15 cellular contexts compared by ENCODE assay signal in the genomic region with DNA sequence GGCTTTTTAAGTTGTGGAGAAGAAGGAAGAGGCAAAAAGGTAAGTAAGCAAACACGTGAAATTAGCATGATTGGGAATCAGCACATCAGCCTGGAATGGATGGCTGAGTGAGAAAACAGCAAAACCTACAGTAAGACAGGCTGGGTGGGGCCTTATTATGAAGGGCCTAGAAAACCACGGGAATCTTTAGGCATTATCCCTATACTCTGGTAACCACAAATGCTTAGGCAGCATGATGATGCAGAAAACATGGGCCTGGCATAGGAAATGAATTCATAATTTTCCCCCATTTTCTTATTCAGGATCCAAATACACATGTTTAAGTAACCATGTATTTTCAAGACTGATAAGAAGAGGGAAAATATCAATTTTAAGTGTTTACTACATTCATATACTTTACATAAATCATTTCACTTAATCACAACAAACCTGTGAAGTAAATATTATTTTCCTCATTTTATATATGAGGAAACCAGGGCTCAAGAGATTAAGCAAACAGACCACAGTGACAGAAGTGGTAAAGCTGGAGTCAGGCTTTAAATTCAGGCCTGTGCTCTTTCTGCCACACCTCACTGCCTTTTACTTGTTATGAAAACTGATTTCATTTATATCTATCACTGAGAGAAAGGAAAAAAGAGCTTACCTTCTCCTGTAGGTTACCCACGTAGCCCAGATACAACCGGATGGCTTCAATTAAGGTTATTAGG. TPM values are rescaled to one million over a fixed set of nuclear protein-coding genes. Genes with fewer than 3 reads are reported as not detected.
DNase-seq lines count a peak whose midpoint lies in the region; ATAC-seq and TF ChIP-seq lines count a peak whose summit lies in the region.
"Had no signal": no experiment of that assay in that cellular context is flagged by ENCODE, and none has a peak within 500 bp of the region (broad histone marks: within the 10 kb centered on the region; RNA-seq: fewer than 3 reads in every experiment).

No MANE protein-coding gene starts in this region.

- H3K4me1 ChIP-seq in mucosa of stomach (ENCODE audit: control insufficient read depth, insufficient read depth, low read length) (peaks cover 10% of the 10 kb centered on the region), psoas muscle (peaks cover 6% of the 10 kb centered on the region)

- H3K36me3 ChIP-seq in mucosa of stomach (ENCODE audit: control insufficient read depth, insufficient read depth, low read length) (no peaks in the 10 kb centered on the region), psoas muscle (ENCODE audit: insufficient read depth in 1 of 2, low read depth in 1 of 2) (no peaks in the 10 kb centered on the region)
- H3K36me3 ChIP-seq: transverse colon had no signal

- no peak for TF ChIP-seq CTCF in psoas muscle (IDR thresholded peaks at IDR 0.05)

- H3K4me3 ChIP-seq in mucosa of stomach (ENCODE audit: low read length) = no peak overlapping the region
- no peak overlapping the region for H3K4me3 ChIP-seq in psoas muscle
- H3K4me3 ChIP-seq: transverse colon had no signal

- 75 to 90% (median 88%) methylated on average over 4 of the region's 4 CpGs for WGBS in psoas muscle, 3 donors

- DNase-seq in NCI-H1417 (lab: John Stamatoyannopoulos, UW) (peak; percentile 18 to 59 (median 21)), NCI-H1417 treated with DMSO at 0.1 percent for 48 hours (lab: John Stamatoyannopoulos, UW) (no peak), NCI-H226 (peak; percentile 12), NCI-H146 treated with DMSO at 0.1 percent for 48 hours (lab: John Stamatoyannopoulos, UW; ENCODE audit: unreplicated experiment) (no peak), psoas muscle (no peak)
- DNase-seq in central memory CD8-positive, alpha-beta T cell (ENCODE audit: low spot score in 2 of 2) = no peak
- DNase-seq: activated gamma-delta T cell treated with Interleukin-2 at 50 U/mL for 16 hours; central memory CD4-positive, alpha-beta T cell; DMS 273 treated with DMSO at 0.1 percent for 48 hours; midbrain; NCI-H446; stimulated activated CD8-positive, alpha-beta memory T cell treated with anti-CD3 and anti-CD28 coated beads, Interleukin-4, amount 100 ng/mL, for 48 hours; transverse colon had no signal

- intact Hi-C loops in psoas muscle (cut with DNase I) = no loop called here

- no peaks in the 10 kb centered on the region for H3K9me3 Mint-ChIP-seq in central memory CD8-positive, alpha-beta T cell

- H3K27ac Mint-ChIP-seq in central memory CD8-positive, alpha-beta T cell (ENCODE audit: low read depth) = peak overlapping the region; percentile 3

- H3K4me3 Mint-ChIP-seq in central memory CD8-positive, alpha-beta T cell = no peak overlapping the region

- ATAC-seq in central memory CD8-positive, alpha-beta T cell (replicated peaks; ENCODE audit: extremely low read depth, poor library complexity, severe bottlenecking) = no peak
- ATAC-seq in GM19351 (IDR thresholded peaks at IDR 0.05; ENCODE audit: unreplicated experiment) (no peak), psoas muscle (no peak)

- H3K27ac ChIP-seq in psoas muscle = no peak overlapping the region
- H3K27ac ChIP-seq: transverse colon had no signal

- H3K27me3 Mint-ChIP-seq in central memory CD8-positive, alpha-beta T cell = no peaks in the 10 kb centered on the region

- no peaks in the 10 kb centered on the region for H3K27me3 ChIP-seq in mucosa of stomach (ENCODE audit: control insufficient read depth, insufficient read depth, low read length)
- no peaks in the 10 kb centered on the region for H3K27me3 ChIP-seq in psoas muscle (ENCODE audit: insufficient read depth in 3 of 3, low read length in 2 of 3)
- H3K27me3 ChIP-seq: transverse colon had no signal

- peak overlapping the region; percentile 48 for H3K9ac ChIP-seq in mucosa of stomach (ENCODE audit: low read length)

- H3K4me1 Mint-ChIP-seq in central memory CD8-positive, alpha-beta T cell = peaks cover 12% of the 10 kb centered on the region

- H3K9me3 ChIP-seq in mucosa of stomach (ENCODE audit: control insufficient read depth, low read length) (no peaks in the 10 kb centered on the region), psoas muscle (no peaks in the 10 kb centered on the region)
- H3K9me3 ChIP-seq: transverse colon had no signal

- H3K36me3 Mint-ChIP-seq in central memory CD8-positive, alpha-beta T cell (ENCODE audit: insufficient read depth) = no peaks in the 10 kb centered on the region

RNA-seq across cellular contexts. Expression of a gene that starts 4.0 kb away (rescaled TPM):
- total RNA-seq in psoas muscle = under 1 TPM; 0.44 to 0.79 (median 0.62) TPM
- 1 to 10 TPM in 2 of 3 donors, under 1 TPM in 1; 0.53 to 1.1 (median 1.1) TPM for polyA plus RNA-seq in psoas muscle

Comparison
In these comparisons a context has a peak if more than half of its experiments do, and no peak if none do; other contexts are left out.
1. DNase-seq: peak in NCI-H1417 (3 of 3) and NCI-H226 (single experiment); none in NCI-H1417 treated with DMSO at 0.1 percent for 48 hours (single experiment), central memory CD8-positive, alpha-beta T cell (0 of 2), NCI-H146 treated with DMSO at 0.1 percent for 48 hours (single experiment) and psoas muscle (0 of 2).